Comparison of ENCODE assay signal across 8 cellular contexts in genomic region chr6:129490551-129491245, GRCh38.
DNase-seq lines count a peak whose midpoint lies in the region; ATAC-seq and TF ChIP-seq lines count a peak whose summit lies in the region.

No MANE protein-coding gene starts in this region.

- H3K4me3 ChIP-seq in epithelial cell of proximal tubule (ENCODE audit: low read depth, low read length) (peak overlapping the region; percentile 44), neural progenitor cell (no peak overlapping the region), transverse colon (peak overlapping the region in 1 of 4 donors; percentile 26)

- H3K4me3 Mint-ChIP-seq in activated CD8-positive, alpha-beta memory T cell treated with anti-CD3 and anti-CD28 coated beads, Interleukin-2, amount 10 ng/mL, durations not matched to agents 7 days and 5 days, result peak overlapping the region; percentile 70
- no peak overlapping the region for H3K4me3 Mint-ChIP-seq in neural progenitor cell

- H3K79me2 ChIP-seq in neural progenitor cell (ENCODE audit: low read depth), result no peaks in the 10 kb centered on the region

- H4K20me1 ChIP-seq in neural progenitor cell (ENCODE audit: low read depth), result no peaks in the 10 kb centered on the region

- H3K9ac ChIP-seq in neural progenitor cell, result no peak overlapping the region

- H3K36me3 ChIP-seq in neural progenitor cell (no peaks in the 10 kb centered on the region), transverse colon (no peaks in the 10 kb centered on the region)

- peak overlapping the region; percentile 98 for H3K27ac Mint-ChIP-seq in activated CD8-positive, alpha-beta memory T cell treated with anti-CD3 and anti-CD28 coated beads, Interleukin-2, amount 10 ng/mL, durations not matched to agents 7 days and 5 days
- H3K27ac Mint-ChIP-seq in neural progenitor cell, result peak overlapping the region; percentile 12

- no peaks in the 10 kb centered on the region for H3K27me3 Mint-ChIP-seq in activated CD8-positive, alpha-beta memory T cell treated with anti-CD3 and anti-CD28 coated beads, Interleukin-2, amount 10 ng/mL, durations not matched to agents 7 days and 5 days
- peaks cover 5% of the 10 kb centered on the region for H3K27me3 Mint-ChIP-seq in neural progenitor cell (ENCODE audit: insufficient read depth, low read depth)

- intact Hi-C loops in transverse colon (cut with DNase I; ENCODE audit: low total_unique reads), result no loop called here

- H3K4me1 Mint-ChIP-seq in activated CD8-positive, alpha-beta memory T cell treated with anti-CD3 and anti-CD28 coated beads, Interleukin-2, amount 10 ng/mL, durations not matched to agents 7 days and 5 days, result peaks cover 26% of the 10 kb centered on the region
- peaks cover 33% of the 10 kb centered on the region for H3K4me1 Mint-ChIP-seq in neural progenitor cell

- peak; percentile 53 for DNase-seq in GM13976 (ENCODE audit: low spot score)
- peak; percentile 12 for DNase-seq in NCI-H2227 (lab: John Stamatoyannopoulos, UW; ENCODE audit: unreplicated experiment)
- DNase-seq in activated CD8-positive, alpha-beta memory T cell treated with anti-CD3 and anti-CD28 coated beads, Interleukin-2, amount 10 ng/mL, durations not matched to agents 7 days and 5 days, result peak; percentile 78
- peak; percentile 97 for DNase-seq in epithelial cell of proximal tubule (ENCODE audit: low read depth)
- DNase-seq in neural progenitor cell (ENCODE audit: low spot score), result no peak
- DNase-seq in transverse colon, result peak; percentile 15
- DNase-seq in DMS114 treated with DMSO at 0.1 percent for 48 hours (lab: John Stamatoyannopoulos, UW; ENCODE audit: unreplicated experiment), result no peak

- H3K4me2 ChIP-seq in neural progenitor cell, result no peak overlapping the region

- no peak for TF ChIP-seq CTCF in GM13976 (IDR thresholded peaks at IDR 0.05; ENCODE audit: borderline replicate concordance, control extremely low read depth, extremely low read depth, insufficient read depth, missing control alignments)
- TF ChIP-seq CTCF in epithelial cell of proximal tubule (conservative IDR thresholded peaks at IDR 0.05; ENCODE audit: low read depth, low read length), result no peak
- no peak for TF ChIP-seq CTCF in neural progenitor cell (IDR thresholded peaks at IDR 0.05)
- TF ChIP-seq CTCF in transverse colon (IDR thresholded peaks at IDR 0.05), result no peak

- peaks cover 9% of the 10 kb centered on the region for H3F3A ChIP-seq in neural progenitor cell (ENCODE audit: low read depth)

- peak overlapping the region; percentile 70 for H2AFZ ChIP-seq in neural progenitor cell (replicated peaks)

- H3K27ac ChIP-seq in neural progenitor cell (no peak overlapping the region), transverse colon (peak overlapping the region; percentile 78 to 84 (median 79))

- no peak for TF ChIP-seq EP300 in transverse colon (IDR thresholded peaks at IDR 0.05; ENCODE audit: low read depth)

- no peaks in the 10 kb centered on the region for H3K9me3 Mint-ChIP-seq in activated CD8-positive, alpha-beta memory T cell treated with anti-CD3 and anti-CD28 coated beads, Interleukin-2, amount 10 ng/mL, durations not matched to agents 7 days and 5 days (ENCODE audit: low read depth)
- no peaks in the 10 kb centered on the region for H3K9me3 Mint-ChIP-seq in neural progenitor cell

- CTCF ChIA-PET in activated CD8-positive, alpha-beta memory T cell treated with anti-CD3 and anti-CD28 coated beads, Interleukin-2, amount 10 ng/mL, durations not matched to agents 7 days and 5 days (lab: Charles Lee), result interaction anchor here (0.9 to 4.1 kb wide), 7 partner anchors 9 to 531 kb away, joined by 3 to 13 read pairs (median 3); no protein-coding TSS in a partner anchor

- H3K27me3 ChIP-seq in neural progenitor cell, result no peaks in the 10 kb centered on the region
- H3K27me3 ChIP-seq in transverse colon, result no peaks in the 10 kb centered on the region

- in situ Hi-C loops in GM13976 (cut with MboI; ENCODE audit: low sequenced_read_pairs, unreplicated experiment), result no loop called here
- in situ Hi-C loops in transverse colon (cut with MboI; ENCODE audit: low pct_ligation_motif_present in 1 of 4, low pct_unique_long_range_greater_than_20kb in 1 of 4, low sequenced_read_pairs in 3 of 4), result loop anchor here in 2 of 4 donors (25.0 kb wide), 1 partner anchor 247 kb away; no protein-coding TSS in a partner anchor

- no peaks in the 10 kb centered on the region for H3K36me3 Mint-ChIP-seq in activated CD8-positive, alpha-beta memory T cell treated with anti-CD3 and anti-CD28 coated beads, Interleukin-2, amount 10 ng/mL, durations not matched to agents 7 days and 5 days
- H3K36me3 Mint-ChIP-seq in neural progenitor cell, result no peaks in the 10 kb centered on the region

- 37 to 48% methylated on average over 6 to 9 of the region's 9 CpGs for WGBS in transverse colon (ENCODE audit: low coverage in 1 of 2), 2 donors

- peak; percentile 14 for TF ChIP-seq POLR2A in transverse colon (IDR thresholded peaks at IDR 0.05)

- peak; percentile 88 for ATAC-seq in HG02623 (IDR thresholded peaks at IDR 0.05; ENCODE audit: unreplicated experiment)
- ATAC-seq in activated CD8-positive, alpha-beta memory T cell treated with anti-CD3 and anti-CD28 coated beads, Interleukin-2, amount 10 ng/mL, durations not matched to agents 7 days and 5 days, result peak; percentile 89

- no peaks in the 10 kb centered on the region for H3K9me3 ChIP-seq in neural progenitor cell (ENCODE audit: low read depth)
- H3K9me3 ChIP-seq in transverse colon, result no peaks in the 10 kb centered on the region

- peaks cover 15% of the 10 kb centered on the region for H3K4me1 ChIP-seq in neural progenitor cell
- peaks cover 0 to 11% (median 2%) of the 10 kb centered on the region in 4 donors for H3K4me1 ChIP-seq in transverse colon

Comparison
In these comparisons a context has a peak if more than half of its experiments do, and no peak if none do; other contexts are left out.
1. DNase-seq: peak in GM13976 (single experiment), NCI-H2227 (single experiment), activated CD8-positive, alpha-beta memory T cell treated with anti-CD3 and anti-CD28 coated beads, Interleukin-2, amount 10 ng/mL, durations not matched to agents 7 days and 5 days (single experiment), epithelial cell of proximal tubule (single experiment) and transverse colon (single experiment); none in neural progenitor cell (single experiment) and DMS114 treated with DMSO at 0.1 percent for 48 hours (single experiment).